6 cellular contexts compared by ENCODE assay signal in genomic region chr2:113591931-113592330, GRCh38. TPM values are rescaled to one million over a fixed set of nuclear protein-coding genes. Genes with fewer than 3 reads are reported as not detected.
DNase-seq lines count a peak whose midpoint lies in the region; ATAC-seq and TF ChIP-seq lines count a peak whose summit lies in the region.
"Not testable (repeated sequence)": the region's sequence is repeated elsewhere in the genome, so short reads cannot be mapped to it uniquely, and the experiment has no call there.

No MANE protein-coding gene starts in this region.

- H3K36me3 Mint-ChIP-seq in activated CD4-positive, alpha-beta memory T cell treated with anti-CD3 and anti-CD28 coated beads, Interleukin-2, amount 10 ng/mL, durations not matched to agents 7 days and 5 days (ENCODE audit: low read depth); central memory CD8-positive, alpha-beta T cell (ENCODE audit: insufficient read depth); immature natural killer cell; natural killer cell treated with Interleukin-12 subunit alpha and Interleukin-12 subunit beta and Interleukin-15 and Interleukin-18, amount 100 ng/mL, for 72 hours: not testable (repeated sequence)

- POLR2A ChIA-PET in activated CD4-positive, alpha-beta memory T cell treated with anti-CD3 and anti-CD28 coated beads, Interleukin-2, amount 10 ng/mL, durations not matched to agents 7 days and 5 days (lab: Charles Lee), result not testable (repeated sequence)

- peak overlapping the region; percentile 11 for H3K27ac Mint-ChIP-seq in activated CD4-positive, alpha-beta memory T cell treated with anti-CD3 and anti-CD28 coated beads, Interleukin-2, amount 10 ng/mL, durations not matched to agents 7 days and 5 days
- H3K27ac Mint-ChIP-seq in central memory CD8-positive, alpha-beta T cell (ENCODE audit: low read depth), result peak overlapping the region; percentile 11
- H3K27ac Mint-ChIP-seq in immature natural killer cell, result peak overlapping the region in 5 of 6 donors; percentile 7 to 86 (median 71)
- peak overlapping the region in 1 of 2 donors; percentile 70 for H3K27ac Mint-ChIP-seq in natural killer cell treated with Interleukin-12 subunit alpha and Interleukin-12 subunit beta and Interleukin-15 and Interleukin-18, amount 100 ng/mL, for 72 hours

- not testable (repeated sequence) for H4K20me1 ChIP-seq in DND-41 (ENCODE audit: insufficient read depth, low read length)

- H3K9ac ChIP-seq in DND-41 (ENCODE audit: low read depth, low read length), result not testable (repeated sequence)

- H3K27me3 ChIP-seq in DND-41 (ENCODE audit: insufficient read depth, low read length, poor library complexity), result not testable (repeated sequence)

- H3K4me1 ChIP-seq in DND-41 (ENCODE audit: insufficient read depth, low read length), result not testable (repeated sequence)

- TF ChIP-seq CTCF in DND-41 (IDR thresholded peaks at IDR 0.05; ENCODE audit: borderline replicate concordance, extremely low read depth, low read length, poor library complexity, severe bottlenecking); NB4 (IDR thresholded peaks at IDR 0.05; ENCODE audit: low read depth, low read length): not testable (repeated sequence)

- CTCF ChIA-PET in activated CD4-positive, alpha-beta memory T cell treated with anti-CD3 and anti-CD28 coated beads, Interleukin-2, amount 10 ng/mL, durations not matched to agents 7 days and 5 days (lab: Charles Lee), result not testable (repeated sequence)

- H3K27ac ChIP-seq in DND-41 (ENCODE audit: low read length), result not testable (repeated sequence)

- peaks cover 15% of the 10 kb centered on the region for H3K4me1 Mint-ChIP-seq in activated CD4-positive, alpha-beta memory T cell treated with anti-CD3 and anti-CD28 coated beads, Interleukin-2, amount 10 ng/mL, durations not matched to agents 7 days and 5 days
- peaks cover 27% of the 10 kb centered on the region for H3K4me1 Mint-ChIP-seq in central memory CD8-positive, alpha-beta T cell
- H3K4me1 Mint-ChIP-seq in immature natural killer cell, result peaks cover 20 to 22% of the 10 kb centered on the region in 2 donors
- H3K4me1 Mint-ChIP-seq in natural killer cell treated with Interleukin-12 subunit alpha and Interleukin-12 subunit beta and Interleukin-15 and Interleukin-18, amount 100 ng/mL, for 72 hours (ENCODE audit: low read depth in 2 of 2), result peaks cover 14% of the 10 kb centered on the region in 2 donors

- H3K9me3 ChIP-seq in DND-41 (ENCODE audit: insufficient read depth, low read length, severe bottlenecking), result not testable (repeated sequence)

- ATAC-seq in DND-41 (ENCODE audit: insufficient read depth, low read depth); central memory CD8-positive, alpha-beta T cell (replicated peaks; ENCODE audit: extremely low read depth, poor library complexity, severe bottlenecking); natural killer cell treated with Interleukin-12 subunit alpha and Interleukin-12 subunit beta and Interleukin-15 and Interleukin-18, amount 100 ng/mL, for 72 hours: not testable (repeated sequence)

- not testable (repeated sequence) for TF ChIP-seq POLR2A in NB4 (IDR thresholded peaks at IDR 0.05; ENCODE audit: extremely low read depth, insufficient read length)

- H3K36me3 ChIP-seq in DND-41 (ENCODE audit: insufficient read depth, low read length), result not testable (repeated sequence)

- H3K9me3 Mint-ChIP-seq in activated CD4-positive, alpha-beta memory T cell treated with anti-CD3 and anti-CD28 coated beads, Interleukin-2, amount 10 ng/mL, durations not matched to agents 7 days and 5 days; central memory CD8-positive, alpha-beta T cell; immature natural killer cell; natural killer cell treated with Interleukin-12 subunit alpha and Interleukin-12 subunit beta and Interleukin-15 and Interleukin-18, amount 100 ng/mL, for 72 hours: not testable (repeated sequence)

- H3K4me3 Mint-ChIP-seq in activated CD4-positive, alpha-beta memory T cell treated with anti-CD3 and anti-CD28 coated beads, Interleukin-2, amount 10 ng/mL, durations not matched to agents 7 days and 5 days; central memory CD8-positive, alpha-beta T cell: not testable (repeated sequence)
- peak overlapping the region in 2 of 5 donors; percentile 38 to 46 for H3K4me3 Mint-ChIP-seq in immature natural killer cell
- peak overlapping the region; percentile 23 for H3K4me3 Mint-ChIP-seq in natural killer cell treated with Interleukin-12 subunit alpha and Interleukin-12 subunit beta and Interleukin-15 and Interleukin-18, amount 100 ng/mL, for 72 hours

- H3K4me2 ChIP-seq in DND-41 (ENCODE audit: insufficient read depth, low read length), result not testable (repeated sequence)

- H3K4me3 ChIP-seq in DND-41 (ENCODE audit: low read depth in 1 of 2, low read length in 2 of 2); NB4 (ENCODE audit: low read depth, low read length): not testable (repeated sequence)

- DNase-seq in DND-41 (peak; percentile 24), NB4 (ENCODE audit: low read depth) (peak; percentile 21), immature natural killer cell (peak in 2 of 3 donors; percentile 24 to 48)
- DNase-seq in activated CD4-positive, alpha-beta memory T cell treated with anti-CD3 and anti-CD28 coated beads, Interleukin-2, amount 10 ng/mL, durations not matched to agents 7 days and 5 days; central memory CD8-positive, alpha-beta T cell (ENCODE audit: low spot score in 2 of 2); natural killer cell treated with Interleukin-12 subunit alpha and Interleukin-12 subunit beta and Interleukin-15 and Interleukin-18, amount 100 ng/mL, for 72 hours (ENCODE audit: low spot score): not testable (repeated sequence)

- not testable (repeated sequence) for H2AFZ ChIP-seq in DND-41 (ENCODE audit: low read depth, low read length)

- not testable (repeated sequence) for H3K79me2 ChIP-seq in DND-41 (ENCODE audit: insufficient read depth, low read length)

- H3K27me3 Mint-ChIP-seq in activated CD4-positive, alpha-beta memory T cell treated with anti-CD3 and anti-CD28 coated beads, Interleukin-2, amount 10 ng/mL, durations not matched to agents 7 days and 5 days; central memory CD8-positive, alpha-beta T cell; immature natural killer cell (ENCODE audit: low read depth in 3 of 3); natural killer cell treated with Interleukin-12 subunit alpha and Interleukin-12 subunit beta and Interleukin-15 and Interleukin-18, amount 100 ng/mL, for 72 hours: not testable (repeated sequence)

RNA-seq across cellular contexts. Expression of gene RABL2A, which starts 35.1 kb away (rescaled TPM):
- 10 to 100 TPM; 13.5 to 14.1 TPM for total RNA-seq in activated CD4-positive, alpha-beta memory T cell treated with anti-CD3 and anti-CD28 coated beads, Interleukin-2, amount 10 ng/mL, durations not matched to agents 7 days and 5 days
- polyA plus RNA-seq in immature natural killer cell, result 10 to 100 TPM in 1 of 3 donors, 1 to 10 TPM in 2; 5.7 to 15.4 (median 9.0) TPM
- 10 to 100 TPM in 1 of 2 donors, 1 to 10 TPM in 1; 9.5 to 11.1 TPM for total RNA-seq in natural killer cell treated with Interleukin-12 subunit alpha and Interleukin-12 subunit beta and Interleukin-15 and Interleukin-18, amount 100 ng/mL, for 72 hours
